ENCODE assay signal across 12 cellular contexts in the genomic region with DNA sequence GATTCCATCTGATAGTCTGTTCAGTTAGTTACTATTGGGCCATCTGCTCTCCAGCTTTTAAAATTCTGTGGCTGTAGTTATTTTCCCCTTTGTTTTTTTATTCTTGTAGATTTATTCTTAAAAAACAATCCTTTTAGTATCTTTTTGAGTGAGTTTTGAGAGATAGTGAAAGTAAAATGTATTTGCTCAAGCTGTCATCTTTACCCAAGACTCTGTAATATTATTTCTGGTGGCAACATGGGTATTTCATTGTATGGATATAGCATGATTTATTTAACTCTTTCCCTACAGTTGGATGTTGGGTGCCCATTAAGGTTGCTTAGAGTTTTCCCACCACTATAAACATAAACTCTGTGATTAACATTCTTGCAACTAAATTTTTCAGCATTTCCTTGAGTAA. TPM values are rescaled to one million over a fixed set of nuclear protein-coding genes. Genes with fewer than 3 reads are reported as not detected.
DNase-seq lines count a peak whose midpoint lies in the region; ATAC-seq and TF ChIP-seq lines count a peak whose summit lies in the region.
"Had no signal": no experiment of that assay in that cellular context is flagged by ENCODE, and none has a peak within 500 bp of the region (broad histone marks: within the 10 kb centered on the region; RNA-seq: fewer than 3 reads in every experiment).

No MANE protein-coding gene starts in this region.

- POLR2A ChIA-PET in MCF 10A (lab: Yijun Ruan, JAX) = interaction anchor here (1.2 to 3.1 kb wide), 4 partner anchors 9 to 31 kb away, joined by 3 to 14 read pairs (median 12); a partner anchor contains a TSS

- no peak overlapping the region for H3K4me2 ChIP-seq in mammary epithelial cell (ENCODE audit: insufficient read depth, low read depth, low read length)

- H3K27ac ChIP-seq in mammary epithelial cell (ENCODE audit: insufficient read depth, low read depth, low read length) = no peak overlapping the region
- peak overlapping the region in 2 of 3 donors; percentile 2 to 4 for H3K27ac ChIP-seq in right lobe of liver
- peak overlapping the region; percentile 62 to 78 for H3K27ac ChIP-seq in tibial artery
- H3K27ac ChIP-seq: C4-2B, epithelial cell of prostate, SJSA1 had no signal

- dilution Hi-C loops in mammary epithelial cell (cut with HindIII; ENCODE audit: low sequenced_read_pairs) = no loop called here

- no peaks in the 10 kb centered on the region for H3K27me3 Mint-ChIP-seq in MCF 10A (ENCODE audit: insufficient read depth, unreplicated experiment)
- no peaks in the 10 kb centered on the region for H3K27me3 Mint-ChIP-seq in activated T-helper 1 cell treated with anti-CD3 and anti-CD28 coated beads, Interleukin-12 subunit alpha, Interleukin-12 subunit beta, Interleukin-2, Interleukin-4 antibody, amounts not matched to agents 30 ng/mL and 10 ng/mL and 1 ng/mL, durations not matched to agents 14 hours and 24 hours and 36 hours (ENCODE audit: insufficient read depth)

- H3K9ac ChIP-seq in mammary epithelial cell (ENCODE audit: insufficient read depth, low read length) = no peak overlapping the region

- H3K4me1 ChIP-seq in mammary epithelial cell (ENCODE audit: insufficient read depth, low read length) (peaks cover 6% of the 10 kb centered on the region), right lobe of liver (peaks cover 0 to 9% (median 0%) of the 10 kb centered on the region in 4 donors), tibial artery (peaks cover 0 to 29% (median 8%) of the 10 kb centered on the region in 4 donors)

- ATAC-seq in right lobe of liver = peak in 1 of 4 donors; percentile 15
- no peak for ATAC-seq in GM18505 (IDR thresholded peaks at IDR 0.05; ENCODE audit: unreplicated experiment)
- ATAC-seq in GM18502 (IDR thresholded peaks at IDR 0.05; ENCODE audit: poor library complexity, unreplicated experiment) = no peak

- no peak for TF ChIP-seq POLR2A in right lobe of liver (IDR thresholded peaks at IDR 0.05)
- no peak for TF ChIP-seq POLR2A in GM18505 (IDR thresholded peaks at IDR 0.05; ENCODE audit: borderline replicate concordance, extremely low read depth, insufficient read depth, insufficient read length)

- no peak overlapping the region for H2AFZ ChIP-seq in mammary epithelial cell (ENCODE audit: low read depth, low read length)

- H3K9me3 ChIP-seq in mammary epithelial cell (replicated peaks; ENCODE audit: insufficient read depth, low read length) (no peaks in the 10 kb centered on the region), right lobe of liver (no peaks in the 10 kb centered on the region), tibial artery (no peaks in the 10 kb centered on the region)
- H3K9me3 ChIP-seq: SJSA1 had no signal

- intact Hi-C loops in MCF 10A (cut with micrococcal nuclease) (no loop called here), mammary epithelial cell (cut with micrococcal nuclease) (no loop called here), right lobe of liver (cut with DNase I) (no loop called here), tibial artery (cut with DNase I; ENCODE audit: low total_unique reads) (no loop called here)
- intact Hi-C loops in activated T-helper 1 cell treated with anti-CD3 and anti-CD28 coated beads, Interleukin-12 subunit alpha, Interleukin-12 subunit beta, Interleukin-2, Interleukin-4 antibody, amounts not matched to agents 30 ng/mL and 10 ng/mL and 1 ng/mL, durations not matched to agents 14 hours and 24 hours and 36 hours (cut with micrococcal nuclease) = loop anchor here (1.0 kb wide), 3 partner anchors 12 to 106 kb away; a partner anchor contains a TSS

- H3K4me3 ChIP-seq in mammary epithelial cell (replicated peaks in 1 of 3; ENCODE audit: insufficient read depth in 1 of 3, low read depth in 2 of 3, low read length in 3 of 3) (no peak overlapping the region), right lobe of liver (no peak overlapping the region), tibial artery (peak overlapping the region; percentile 20)
- H3K4me3 ChIP-seq: SJSA1 had no signal

- H4K20me1 ChIP-seq in mammary epithelial cell (ENCODE audit: insufficient read depth, low read length) = no peaks in the 10 kb centered on the region

- H3K79me2 ChIP-seq in mammary epithelial cell (ENCODE audit: insufficient read depth, low read length) = peaks cover 41% of the 10 kb centered on the region

- in situ Hi-C loops in mammary epithelial cell (cut with MboI; ENCODE audit: low sequenced_read_pairs in 2 of 2) = no loop called here

- BruUV-seq in MCF 10A (replicated peaks; lab: Mats Ljungman, UMichigan) = no TSS peak
- no TSS peak for BruUV-seq in mammary epithelial cell (replicated peaks; lab: Mats Ljungman, UMichigan)

- H3K4me1 Mint-ChIP-seq in MCF 10A (ENCODE audit: insufficient read depth, unreplicated experiment) = peaks cover 19% of the 10 kb centered on the region
- peaks cover 67% of the 10 kb centered on the region for H3K4me1 Mint-ChIP-seq in activated T-helper 1 cell treated with anti-CD3 and anti-CD28 coated beads, Interleukin-12 subunit alpha, Interleukin-12 subunit beta, Interleukin-2, Interleukin-4 antibody, amounts not matched to agents 30 ng/mL and 10 ng/mL and 1 ng/mL, durations not matched to agents 14 hours and 24 hours and 36 hours (ENCODE audit: low read depth)

- CTCF ChIA-PET in MCF 10A (lab: Yijun Ruan, JAX) (interaction anchor here (0.6 kb wide), 1 partner anchor 106 kb away, joined by 3 read pairs; no protein-coding TSS in a partner anchor), mammary epithelial cell (lab: Charles Lee; ENCODE audit: low non-redundant PET) (no interaction called here)

- H3K4me3 Mint-ChIP-seq in MCF 10A (ENCODE audit: unreplicated experiment) = no peak overlapping the region
- H3K4me3 Mint-ChIP-seq in activated T-helper 1 cell treated with anti-CD3 and anti-CD28 coated beads, Interleukin-12 subunit alpha, Interleukin-12 subunit beta, Interleukin-2, Interleukin-4 antibody, amounts not matched to agents 30 ng/mL and 10 ng/mL and 1 ng/mL, durations not matched to agents 14 hours and 24 hours and 36 hours = peak overlapping the region; percentile 82

- no peaks in the 10 kb centered on the region for H3K9me3 Mint-ChIP-seq in MCF 10A (ENCODE audit: unreplicated experiment)
- H3K9me3 Mint-ChIP-seq in activated T-helper 1 cell treated with anti-CD3 and anti-CD28 coated beads, Interleukin-12 subunit alpha, Interleukin-12 subunit beta, Interleukin-2, Interleukin-4 antibody, amounts not matched to agents 30 ng/mL and 10 ng/mL and 1 ng/mL, durations not matched to agents 14 hours and 24 hours and 36 hours = no peaks in the 10 kb centered on the region

- no peak for DNase-seq in MCF 10A (ENCODE audit: unreplicated experiment)
- no peak for DNase-seq in mammary epithelial cell
- no peak for DNase-seq in activated T-helper 1 cell treated with anti-CD3 and anti-CD28 coated beads, Interleukin-12 subunit alpha, Interleukin-12 subunit beta, Interleukin-2, Interleukin-4 antibody, amounts not matched to agents 30 ng/mL and 10 ng/mL and 1 ng/mL, durations not matched to agents 14 hours and 24 hours and 36 hours (ENCODE audit: low spot score)
- DNase-seq in right lobe of liver = no peak
- DNase-seq in tibial artery = no peak
- no peak for DNase-seq in NCI-H1092 (lab: John Stamatoyannopoulos, UW)
- DNase-seq: NCI-H1930 had no signal

- peaks cover 14% of the 10 kb centered on the region for H3K36me3 Mint-ChIP-seq in MCF 10A (ENCODE audit: insufficient read depth, unreplicated experiment)
- H3K36me3 Mint-ChIP-seq in activated T-helper 1 cell treated with anti-CD3 and anti-CD28 coated beads, Interleukin-12 subunit alpha, Interleukin-12 subunit beta, Interleukin-2, Interleukin-4 antibody, amounts not matched to agents 30 ng/mL and 10 ng/mL and 1 ng/mL, durations not matched to agents 14 hours and 24 hours and 36 hours (ENCODE audit: low read depth) = peaks cover 54% of the 10 kb centered on the region

- TF ChIP-seq CTCF in MCF 10A (IDR thresholded peaks at IDR 0.05; ENCODE audit: unreplicated experiment) (no peak), mammary epithelial cell (conservative IDR thresholded peaks at IDR 0.05 in 1 of 2, IDR thresholded peaks at IDR 0.05 in 1 of 2; ENCODE audit: extremely low read depth in 1 of 2, insufficient read depth in 1 of 2, low read depth in 1 of 2, low read length in 2 of 2) (no peak), right lobe of liver (IDR thresholded peaks at IDR 0.05) (no peak), tibial artery (IDR thresholded peaks at IDR 0.05) (no peak)

- peak overlapping the region; percentile 67 for H3K27ac Mint-ChIP-seq in MCF 10A (ENCODE audit: low read depth, unreplicated experiment)
- peak overlapping the region; percentile 94 for H3K27ac Mint-ChIP-seq in activated T-helper 1 cell treated with anti-CD3 and anti-CD28 coated beads, Interleukin-12 subunit alpha, Interleukin-12 subunit beta, Interleukin-2, Interleukin-4 antibody, amounts not matched to agents 30 ng/mL and 10 ng/mL and 1 ng/mL, durations not matched to agents 14 hours and 24 hours and 36 hours

- H3K36me3 ChIP-seq in mammary epithelial cell (ENCODE audit: insufficient read depth, low read length) = peaks cover 4% of the 10 kb centered on the region
- peaks cover 0 to 5% (median 0%) of the 10 kb centered on the region in 4 donors for H3K36me3 ChIP-seq in right lobe of liver
- H3K36me3 ChIP-seq in tibial artery = peaks cover 0 to 18% (median 5%) of the 10 kb centered on the region in 3 donors

- no peaks in the 10 kb centered on the region for H3K27me3 ChIP-seq in mammary epithelial cell (ENCODE audit: insufficient read depth, low read length)
- no peaks in the 10 kb centered on the region for H3K27me3 ChIP-seq in right lobe of liver
- no peaks in the 10 kb centered on the region for H3K27me3 ChIP-seq in tibial artery
- H3K27me3 ChIP-seq: SJSA1 had no signal

RNA-seq across cellular contexts. Expression of a gene that starts 24.6 kb away (rescaled TPM):
- total RNA-seq in MCF 10A (2022) (47.7 and 51.4 TPM in 2 replicates), mammary epithelial cell (10 to 100 TPM; 30.7 to 42.7 TPM), right lobe of liver (10 to 100 TPM in 5 of 6 experiments, 1 to 10 TPM in 1; 9.7 to 17.5 (median 13.4) TPM)
- 17.9 TPM for polyA plus RNA-seq in mammary epithelial cell
- polyA minus RNA-seq in mammary epithelial cell = 38.9 TPM
- 149 and 155 TPM in 2 replicates for total RNA-seq in activated T-helper 1 cell treated with anti-CD3 and anti-CD28 coated beads, Interleukin-12 subunit alpha, Interleukin-12 subunit beta, Interleukin-2, Interleukin-4 antibody, amounts not matched to agents 30 ng/mL and 10 ng/mL and 1 ng/mL, durations not matched to agents 14 hours and 24 hours and 36 hours

RNA-seq across cellular contexts. Expression of a gene that starts 30.8 kb away (rescaled TPM):
- total RNA-seq in MCF 10A (2022) (55.5 and 60.0 TPM in 2 replicates), mammary epithelial cell (10 to 100 TPM; 31.5 to 46.3 TPM), right lobe of liver (10 to 100 TPM in 3 of 6 experiments, 1 to 10 TPM in 3; 6.7 to 17.7 (median 10.0) TPM)
- polyA plus RNA-seq in mammary epithelial cell = 59.6 TPM
- 32.2 TPM for polyA minus RNA-seq in mammary epithelial cell
- 53.0 and 55.4 TPM in 2 replicates for total RNA-seq in activated T-helper 1 cell treated with anti-CD3 and anti-CD28 coated beads, Interleukin-12 subunit alpha, Interleukin-12 subunit beta, Interleukin-2, Interleukin-4 antibody, amounts not matched to agents 30 ng/mL and 10 ng/mL and 1 ng/mL, durations not matched to agents 14 hours and 24 hours and 36 hours

Comparison
In these comparisons a context has a peak if more than half of its experiments do, and no peak if none do; other contexts are left out.
1. H3K4me3 ChIP-seq: peak in tibial artery (2 of 2); none in mammary epithelial cell (0 of 3) and right lobe of liver (0 of 3).